ENCODE assay signal across 23 cellular contexts in genomic region chr1:242240061-242240460, GRCh38.
A peak's percentile ranks its signal among the peaks of the same experiment; 100 is the strongest.
DNase-seq lines count a peak whose midpoint lies in the region; ATAC-seq and TF ChIP-seq lines count a peak whose summit lies in the region.
"Had no signal": no experiment of that assay in that cellular context is flagged by ENCODE, and none has a peak within 500 bp of the region (broad histone marks: within the 10 kb centered on the region; RNA-seq: fewer than 3 reads in every experiment).

No MANE protein-coding gene starts in this region.

- intact Hi-C loops in esophagus muscularis mucosa (cut with DNase I) = no loop called here

- TF ChIP-seq POLR2A in esophagus muscularis mucosa (IDR thresholded peaks at IDR 0.05; ENCODE audit: low read depth) = no peak

- ATAC-seq in GM18520 (IDR thresholded peaks at IDR 0.05; ENCODE audit: unreplicated experiment) = no peak
- ATAC-seq in GM21526 (IDR thresholded peaks at IDR 0.05; ENCODE audit: low FRiP score, unreplicated experiment) = no peak
- ATAC-seq: activated CD4-positive, alpha-beta T cell treated with anti-CD3 and anti-CD28 coated beads for 36 hours; left cardiac atrium; stimulated activated memory B cell treated with anti-CD40 and anti-IgM and Interleukin-4, amounts not matched to agents 10 μg/mL and 1 μg/mL and 100 μg/mL, for 72 hours had no signal

- whole genome bisulfite sequencing in esophagus muscularis mucosa = 42% methylated on average over 3 of the region's 3 CpGs

- no peak for TF ChIP-seq EP300 in esophagus muscularis mucosa (IDR thresholded peaks at IDR 0.05)

- no peaks in the 10 kb centered on the region for H3K9me3 ChIP-seq in esophagus muscularis mucosa
- H3K9me3 ChIP-seq: BLaER1, Caco-2, Peyer's patch had no signal

- DNase-seq in NCI-H1105 treated with DMSO at 0.1 percent for 48 hours (lab: John Stamatoyannopoulos, UW) (peak; percentile 31), NCI-H1105 (lab: John Stamatoyannopoulos, UW) (no peak), NCI-H146 (lab: John Stamatoyannopoulos, UW) (peak; percentile 87), mucosa of gallbladder (ENCODE audit: low spot score) (peak; percentile 87), esophagus muscularis mucosa (ENCODE audit: extremely low spot score) (no peak)
- DNase-seq: activated CD4-positive, alpha-beta T cell treated with anti-CD3 and anti-CD28 coated beads for 36 hours; Caco-2; cerebellar nuclear complex; H9; head of caudate nucleus; left cardiac atrium; mesendoderm; naive B cell; NCI-H226; occipital lobe; Peyer's patch; spleen; stimulated activated CD4-positive, alpha-beta T cell treated with anti-CD3 and anti-CD28 coated beads, Interleukin-2, amount 100 ng/mL, for 48 hours had no signal

- peak overlapping the region; percentile 79 for H3K27ac ChIP-seq in VCaP
- H3K27ac ChIP-seq in esophagus muscularis mucosa (replicated peaks in 1 of 4) = no peak overlapping the region
- H3K27ac ChIP-seq: BLaER1, Peyer's patch, spleen had no signal

- no peaks in the 10 kb centered on the region for H3K36me3 ChIP-seq in esophagus muscularis mucosa
- H3K36me3 ChIP-seq: BLaER1, Peyer's patch, spleen had no signal

- H3K4me1 ChIP-seq in esophagus muscularis mucosa = no peaks in the 10 kb centered on the region
- H3K4me1 ChIP-seq: BLaER1, Caco-2, Peyer's patch, spleen had no signal

- no peak for TF ChIP-seq CTCF in VCaP (conservative IDR thresholded peaks at IDR 0.05)
- no peak for TF ChIP-seq CTCF in esophagus muscularis mucosa (IDR thresholded peaks at IDR 0.05)

- no peaks in the 10 kb centered on the region for H3K27me3 ChIP-seq in esophagus muscularis mucosa
- H3K27me3 ChIP-seq: BLaER1, Peyer's patch, spleen had no signal

- H3K4me3 ChIP-seq in esophagus muscularis mucosa = no peak overlapping the region
- H3K4me3 ChIP-seq: BLaER1, Peyer's patch, spleen had no signal

Comparison
In these comparisons a context has a peak if more than half of its experiments do, and no peak if none do; other contexts are left out.
1. DNase-seq: peak in NCI-H1105 treated with DMSO at 0.1 percent for 48 hours (single experiment), NCI-H146 (single experiment) and mucosa of gallbladder (single experiment); none in NCI-H1105 (single experiment) and esophagus muscularis mucosa (single experiment).